Comparison of ENCODE assay signal across 9 cellular contexts in genomic region chr2:222304737-222305509, GRCh38. TPM values are rescaled to one million over a fixed set of nuclear protein-coding genes. Genes with fewer than 3 reads are reported as not detected.
DNase-seq lines count a peak whose midpoint lies in the region; ATAC-seq and TF ChIP-seq lines count a peak whose summit lies in the region.
"Had no signal": no experiment of that assay in that cellular context is flagged by ENCODE, and none has a peak within 500 bp of the region (broad histone marks: within the 10 kb centered on the region; RNA-seq: fewer than 3 reads in every experiment).

No MANE protein-coding gene starts in this region.

- H3K9ac ChIP-seq in skeletal muscle satellite cell (ENCODE audit: low read depth, low read length), result peak overlapping the region; percentile 69

- peaks cover 8% of the 10 kb centered on the region for H3K4me1 ChIP-seq in skeletal muscle satellite cell (ENCODE audit: control insufficient read depth, insufficient read depth, low read length)

- H3K36me3 ChIP-seq in skeletal muscle satellite cell (ENCODE audit: insufficient read depth, low read length), result no peaks in the 10 kb centered on the region

- DNase-seq in NCI-H2081 (lab: John Stamatoyannopoulos, UW) (peak; percentile 38 to 70), NCI-H2081 treated with DMSO at 0.1 percent for 48 hours (lab: John Stamatoyannopoulos, UW) (no peak), RPMI7951 (ENCODE audit: low read depth) (peak; percentile 35), fibroblast of villous mesenchyme (ENCODE audit: low read depth) (no peak), SK-N-DZ (ENCODE audit: low spot score) (no peak)
- no peak for DNase-seq in activated CD4-positive, alpha-beta T cell treated with anti-CD3 and anti-CD28 coated beads for 4 hours

- peak overlapping the region; percentile 85 for H3K4me2 ChIP-seq in skeletal muscle satellite cell (ENCODE audit: low read length)

- peaks cover 71% of the 10 kb centered on the region for H3K27me3 ChIP-seq in skeletal muscle satellite cell (ENCODE audit: control insufficient read depth, insufficient read depth, low read length)

- H3K9me3 ChIP-seq in skeletal muscle satellite cell (replicated peaks; ENCODE audit: low read length), result no peaks in the 10 kb centered on the region

- no peak for ATAC-seq in GM21360 (IDR thresholded peaks at IDR 0.05; ENCODE audit: unreplicated experiment)

- no peak for TF ChIP-seq CTCF in fibroblast of villous mesenchyme (IDR thresholded peaks at IDR 0.05; ENCODE audit: insufficient read depth, low read depth, low read length)

- H3K4me3 ChIP-seq in fibroblast of villous mesenchyme (ENCODE audit: low read depth, low read length), result peak overlapping the region; percentile 58
- peak overlapping the region; percentile 71 for H3K4me3 ChIP-seq in skeletal muscle satellite cell (ENCODE audit: low read length)

RNA-seq across cellular contexts. Expression of gene PAX3, which starts 6.1 kb away (rescaled TPM):
- total RNA-seq in RPMI7951 (2014; rRNA removed; shearing (Covaris generic)), result 31.7 and 35.4 TPM in 2 replicates
- total RNA-seq in fibroblast of villous mesenchyme, result not detected in 2 replicates
- total RNA-seq in skeletal muscle satellite cell (2012; rRNA removed), result under 0.01 and 0.44 TPM in 2 replicates
- polyA plus RNA-seq in SK-N-DZ (2014; cell fraction: cytosol; rRNA removed), result not detected in 2 replicates
- polyA plus RNA-seq in SK-N-DZ (2014; cell fraction: nucleus; rRNA removed), result not detected in 2 replicates
- total RNA-seq: lung microvascular endothelial cell had no signal

Comparison
In these comparisons a context has a peak if more than half of its experiments do, and no peak if none do; other contexts are left out.
1. DNase-seq: peak in NCI-H2081 (2 of 2) and RPMI7951 (single experiment); none in NCI-H2081 treated with DMSO at 0.1 percent for 48 hours (single experiment), fibroblast of villous mesenchyme (single experiment), SK-N-DZ (single experiment) and activated CD4-positive, alpha-beta T cell treated with anti-CD3 and anti-CD28 coated beads for 4 hours (0 of 2).
2. RNA of gene PAX3, which starts 6.1 kb away (total RNA-seq): 31.7 to 35.4 TPM in RPMI7951; not detected in fibroblast of villous mesenchyme; every median in the first group is over 10 times any median in the second.